ENCODE assay signal across 10 cellular contexts in genomic region chr11:62577046-62577708, GRCh38. TPM values are rescaled to one million over a fixed set of nuclear protein-coding genes. Genes with fewer than 3 reads are reported as not detected.
DNase-seq lines count a peak whose midpoint lies in the region; ATAC-seq and TF ChIP-seq lines count a peak whose summit lies in the region.
"Had no signal": no experiment of that assay in that cellular context is flagged by ENCODE, and none has a peak within 500 bp of the region (broad histone marks: within the 10 kb centered on the region; RNA-seq: fewer than 3 reads in every experiment).

No MANE protein-coding gene starts in this region.

- intact Hi-C loops in A673 (cut with micrococcal nuclease; ENCODE audit: unreplicated experiment) (no loop called here), right cardiac atrium (cut with DNase I) (no loop called here), posterior vena cava (cut with DNase I) (no loop called here)

- H3K4me3 ChIP-seq in A673 (ENCODE audit: low read depth, low read length, poor library complexity, severe bottlenecking) (no peak overlapping the region), WERI-Rb-1 (ENCODE audit: low read depth, low read length) (no peak overlapping the region), right cardiac atrium (ENCODE audit: low read length) (no peak overlapping the region)

- no peaks in the 10 kb centered on the region for H3K9me3 ChIP-seq in A673 (ENCODE audit: low read depth, low read length, poor library complexity, severe bottlenecking)
- no peaks in the 10 kb centered on the region for H3K9me3 ChIP-seq in WERI-Rb-1 (ENCODE audit: severe bottlenecking)
- no peaks in the 10 kb centered on the region for H3K9me3 ChIP-seq in right cardiac atrium (ENCODE audit: control insufficient read depth, low read length)

- H3K27me3 ChIP-seq in A673 (replicated peaks; ENCODE audit: insufficient read depth, low read depth, low read length, poor library complexity) (no peaks in the 10 kb centered on the region), WERI-Rb-1 (ENCODE audit: insufficient read depth, low read depth, severe bottlenecking) (no peaks in the 10 kb centered on the region), right cardiac atrium (ENCODE audit: control insufficient read depth, insufficient read depth) (no peaks in the 10 kb centered on the region)

- H3K36me3 ChIP-seq in A673 (ENCODE audit: insufficient read depth, low read length, poor library complexity, severe bottlenecking): peaks cover 52% of the 10 kb centered on the region
- H3K36me3 ChIP-seq in WERI-Rb-1: peaks cover 61% of the 10 kb centered on the region

- H3K27ac ChIP-seq in A673 (ENCODE audit: low read depth, low read length, poor library complexity, severe bottlenecking): peak overlapping the region; percentile 52
- peak overlapping the region; percentile 23; the same call in 1 of the 2 replicates for H3K27ac ChIP-seq in WERI-Rb-1
- peak overlapping the region; percentile 80 for H3K27ac ChIP-seq in right cardiac atrium (ENCODE audit: low read length)

- DNase-seq in A673 (ENCODE audit: low spot score): no peak
- DNase-seq in WERI-Rb-1: no peak
- DNase-seq in right cardiac atrium: peak in 1 of 3 donors; percentile 42
- DNase-seq in posterior vena cava (ENCODE audit: low spot score): peak; percentile 65
- DNase-seq in NAMALWA (ENCODE audit: low spot score): no peak
- DNase-seq in stimulated activated CD4-positive, alpha-beta T cell treated with anti-CD3 and anti-CD28 coated beads, Interleukin-4, amount 100 ng/mL, for 24 hours: no peak
- no peak for DNase-seq in RPMI8226
- DNase-seq: glutamatergic neuron, NCI-H2029 had no signal

- ATAC-seq in right cardiac atrium (peak in 1 of 2 donors; percentile 58), GM21515 (IDR thresholded peaks at IDR 0.05; ENCODE audit: unreplicated experiment) (no peak)

- POLR2A ChIA-PET in A673 (lab: Charles Lee; ENCODE audit: low non-redundant PET): interaction anchor here (0.7 kb wide), 1 partner anchor 139 kb away, joined by 8 read pairs; no protein-coding TSS in a partner anchor

- no TSS peak for BruUV-seq in A673 (replicated peaks; lab: Mats Ljungman, UMichigan)

- TF ChIP-seq CTCF in A673 (conservative IDR thresholded peaks at IDR 0.05; ENCODE audit: low read depth, low read length) (no peak), WERI-Rb-1 (IDR thresholded peaks at IDR 0.05; ENCODE audit: low read depth, low read length) (no peak)

- 56% methylated on average over 12 of the region's 12 CpGs for WGBS in right cardiac atrium

- CTCF ChIA-PET in A673 (lab: Charles Lee): interaction anchor here (0.7 kb wide), 1 partner anchor 37 kb away, joined by 5 read pairs; no protein-coding TSS in a partner anchor

- H3K4me1 ChIP-seq in A673 (ENCODE audit: insufficient read depth, low read length, poor library complexity, severe bottlenecking): peaks cover 13% of the 10 kb centered on the region
- peaks cover 2% of the 10 kb centered on the region for H3K4me1 ChIP-seq in right cardiac atrium (ENCODE audit: control insufficient read depth, insufficient read depth, low read length)

RNA-seq across cellular contexts. Expression of gene EEF1G, which starts 3.5 kb away (rescaled TPM):
- total RNA-seq in A673 (2021) (1,804 and 1,817 TPM in 2 replicates), right cardiac atrium (1,000 to 10,000 TPM in 1 of 4 donors, 100 to 1,000 TPM in 3; 807 to 1,060 (median 897) TPM), posterior vena cava (100 to 1,000 TPM; 706 to 749 TPM)
- polyA plus RNA-seq in right cardiac atrium: 770 TPM

RNA-seq across cellular contexts. Expression of gene TUT1, which starts 14.1 kb away (rescaled TPM):
- total RNA-seq in A673 (2021) (27.3 and 27.6 TPM in 2 replicates), right cardiac atrium (10 to 100 TPM in 3 of 4 donors, 1 to 10 TPM in 1; 8.0 to 15.3 (median 11.5) TPM), posterior vena cava (10 to 100 TPM; 10.7 to 14.1 TPM)
- 10.7 TPM for polyA plus RNA-seq in right cardiac atrium

RNA-seq across cellular contexts. Expression of gene MTA2, which starts 24.5 kb away (rescaled TPM):
- total RNA-seq in A673 (2021) (241 and 243 TPM in 2 replicates), right cardiac atrium (10 to 100 TPM; 34.8 to 47.6 (median 38.3) TPM), posterior vena cava (10 to 100 TPM; 56.5 to 67.2 TPM)
- polyA plus RNA-seq in right cardiac atrium: 24.1 TPM

RNA-seq across cellular contexts. Expression of gene AHNAK, which starts 30.6 kb away (rescaled TPM):
- 71.7 and 73.0 TPM in 2 replicates for total RNA-seq in A673 (2021)
- 100 to 1,000 TPM; 289 to 371 (median 320) TPM for total RNA-seq in right cardiac atrium
- polyA plus RNA-seq in right cardiac atrium: 78.1 TPM
- 100 to 1,000 TPM; 938 to 955 TPM for total RNA-seq in posterior vena cava

RNA-seq across cellular contexts. Expression of gene EML3, which starts 35.4 kb away (rescaled TPM):
- total RNA-seq in A673 (2021) (21.3 and 30.4 TPM in 2 replicates), right cardiac atrium (10 to 100 TPM; 23.5 to 33.3 (median 26.7) TPM), posterior vena cava (10 to 100 TPM; 58.7 to 63.8 TPM)
- 23.9 TPM for polyA plus RNA-seq in right cardiac atrium

Comparison
In these comparisons a context has a peak if more than half of its experiments do, and no peak if none do; other contexts are left out.
1. H3K27ac ChIP-seq: peak in every context shown above with its lines; median percentile 80 in right cardiac atrium; 52 in A673; 23 in WERI-Rb-1.